1 cellular context compared by ENCODE assay signal in the genomic region with DNA sequence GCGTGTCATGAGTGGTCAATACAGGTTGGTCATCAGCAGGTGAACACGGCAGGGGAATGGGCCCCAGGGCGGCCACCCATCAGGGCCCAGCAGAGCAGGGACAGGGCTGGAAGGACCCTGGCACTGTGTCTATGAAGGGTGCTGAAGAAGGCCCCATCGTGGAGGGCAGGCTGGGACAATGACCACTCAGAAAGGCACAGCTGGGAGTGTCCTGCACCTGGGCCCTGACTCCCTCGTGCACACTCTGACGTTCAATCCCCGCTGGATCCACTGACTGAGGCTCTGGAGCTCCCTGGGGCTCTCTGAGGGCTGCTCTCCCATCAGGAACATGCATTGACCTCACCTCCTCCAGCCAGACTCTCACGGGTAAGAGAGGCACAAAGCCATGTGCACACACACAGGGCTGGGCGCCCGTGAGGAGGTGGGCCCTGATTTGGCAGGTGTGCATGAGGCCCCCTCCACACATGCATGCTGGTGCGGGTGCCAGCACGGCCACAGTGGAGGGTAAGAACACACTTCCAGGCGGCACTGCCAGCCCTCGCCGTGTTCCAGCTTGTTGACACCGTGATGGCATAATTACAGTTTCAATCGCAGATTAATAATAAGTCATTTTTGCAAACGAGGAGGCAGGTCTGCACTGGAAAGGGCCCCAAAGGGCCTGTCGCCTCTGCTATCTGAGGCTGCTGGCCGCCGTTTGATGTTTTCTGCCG.
TF ChIP-seq lines count a peak whose summit lies in the region.

No MANE protein-coding gene starts in this region.

TF ChIP-seq in HepG2, 621 proteins besides CTCF, POLR2A, EP300 and RAD21 (continued from another document):
- TF ChIP-seq, protein P1, sequence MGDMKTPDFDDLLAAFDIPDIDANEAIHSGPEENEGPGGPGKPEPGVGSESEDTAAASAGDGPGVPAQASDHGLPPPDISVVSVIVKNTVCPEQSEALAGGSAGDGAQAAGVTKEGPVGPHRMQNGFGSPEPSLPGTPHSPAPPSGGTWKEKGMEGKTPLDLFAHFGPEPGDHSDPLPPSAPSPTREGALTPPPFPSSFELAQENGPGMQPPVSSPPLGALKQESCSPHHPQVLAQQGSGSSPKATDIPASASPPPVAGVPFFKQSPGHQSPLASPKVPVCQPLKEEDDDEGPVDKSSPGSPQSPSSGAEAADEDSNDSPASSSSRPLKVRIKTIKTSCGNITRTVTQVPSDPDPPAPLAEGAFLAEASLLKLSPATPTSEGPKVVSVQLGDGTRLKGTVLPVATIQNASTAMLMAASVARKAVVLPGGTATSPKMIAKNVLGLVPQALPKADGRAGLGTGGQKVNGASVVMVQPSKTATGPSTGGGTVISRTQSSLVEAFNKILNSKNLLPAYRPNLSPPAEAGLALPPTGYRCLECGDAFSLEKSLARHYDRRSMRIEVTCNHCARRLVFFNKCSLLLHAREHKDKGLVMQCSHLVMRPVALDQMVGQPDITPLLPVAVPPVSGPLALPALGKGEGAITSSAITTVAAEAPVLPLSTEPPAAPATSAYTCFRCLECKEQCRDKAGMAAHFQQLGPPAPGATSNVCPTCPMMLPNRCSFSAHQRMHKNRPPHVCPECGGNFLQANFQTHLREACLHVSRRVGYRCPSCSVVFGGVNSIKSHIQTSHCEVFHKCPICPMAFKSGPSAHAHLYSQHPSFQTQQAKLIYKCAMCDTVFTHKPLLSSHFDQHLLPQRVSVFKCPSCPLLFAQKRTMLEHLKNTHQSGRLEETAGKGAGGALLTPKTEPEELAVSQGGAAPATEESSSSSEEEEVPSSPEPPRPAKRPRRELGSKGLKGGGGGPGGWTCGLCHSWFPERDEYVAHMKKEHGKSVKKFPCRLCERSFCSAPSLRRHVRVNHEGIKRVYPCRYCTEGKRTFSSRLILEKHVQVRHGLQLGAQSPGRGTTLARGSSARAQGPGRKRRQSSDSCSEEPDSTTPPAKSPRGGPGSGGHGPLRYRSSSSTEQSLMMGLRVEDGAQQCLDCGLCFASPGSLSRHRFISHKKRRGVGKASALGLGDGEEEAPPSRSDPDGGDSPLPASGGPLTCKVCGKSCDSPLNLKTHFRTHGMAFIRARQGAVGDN (CRISPR knock-in tag; IDR thresholded peaks at IDR 0.05) = peak; percentile 37; the same call in 1 of the 2 replicates
- peak; percentile 25; the same call in 1 of the 2 replicates for TF ChIP-seq RXRA (CRISPR knock-in tag; IDR thresholded peaks at IDR 0.05)
- no peak for TF ChIP-seq CEBPG (CRISPR knock-in tag; IDR thresholded peaks at IDR 0.05)
- TF ChIP-seq, protein P2, sequence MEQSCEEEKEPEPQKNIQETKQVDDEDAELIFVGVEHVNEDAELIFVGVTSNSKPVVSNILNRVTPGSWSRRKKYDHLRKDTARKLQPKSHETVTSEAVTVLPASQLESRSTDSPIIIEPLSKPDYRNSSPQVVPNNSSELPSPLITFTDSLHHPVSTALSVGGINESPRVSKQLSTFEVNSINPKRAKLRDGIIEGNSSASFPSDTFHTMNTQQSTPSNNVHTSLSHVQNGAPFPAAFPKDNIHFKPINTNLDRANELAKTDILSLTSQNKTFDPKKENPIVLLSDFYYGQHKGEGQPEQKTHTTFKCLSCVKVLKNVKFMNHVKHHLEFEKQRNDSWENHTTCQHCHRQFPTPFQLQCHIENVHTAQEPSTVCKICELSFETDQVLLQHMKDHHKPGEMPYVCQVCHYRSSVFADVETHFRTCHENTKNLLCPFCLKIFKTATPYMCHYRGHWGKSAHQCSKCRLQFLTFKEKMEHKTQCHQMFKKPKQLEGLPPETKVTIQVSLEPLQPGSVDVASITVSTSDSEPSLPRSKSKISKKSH (CRISPR knock-in tag; IDR thresholded peaks at IDR 0.05; ENCODE audit: borderline replicate concordance) = no peak
- TF ChIP-seq ZNF251 (CRISPR knock-in tag; IDR thresholded peaks at IDR 0.05) = no peak
- TF ChIP-seq, protein P3, sequence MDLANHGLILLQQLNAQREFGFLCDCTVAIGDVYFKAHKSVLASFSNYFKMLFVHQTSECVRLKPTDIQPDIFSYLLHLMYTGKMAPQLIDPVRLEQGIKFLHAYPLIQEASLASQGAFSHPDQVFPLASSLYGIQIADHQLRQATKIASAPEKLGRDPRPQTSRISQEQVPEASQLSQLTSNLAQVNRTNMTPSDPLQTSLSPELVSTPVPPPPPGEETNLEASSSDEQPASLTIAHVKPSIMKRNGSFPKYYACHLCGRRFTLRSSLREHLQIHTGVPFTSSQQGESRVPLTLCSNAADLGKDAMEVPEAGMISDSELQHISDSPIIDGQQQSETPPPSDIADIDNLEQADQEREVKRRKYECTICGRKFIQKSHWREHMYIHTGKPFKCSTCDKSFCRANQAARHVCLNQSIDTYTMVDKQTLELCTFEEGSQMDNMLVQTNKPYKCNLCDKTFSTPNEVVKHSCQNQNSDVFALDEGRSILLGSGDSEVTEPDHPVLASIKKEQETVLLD (CRISPR knock-in tag; IDR thresholded peaks at IDR 0.05; ENCODE audit: low read depth) = no peak
- TF ChIP-seq ZBTB20 (CRISPR knock-in tag; IDR thresholded peaks at IDR 0.05; ENCODE audit: borderline replicate concordance, low read depth) = no peak
- TF ChIP-seq, protein P4, sequence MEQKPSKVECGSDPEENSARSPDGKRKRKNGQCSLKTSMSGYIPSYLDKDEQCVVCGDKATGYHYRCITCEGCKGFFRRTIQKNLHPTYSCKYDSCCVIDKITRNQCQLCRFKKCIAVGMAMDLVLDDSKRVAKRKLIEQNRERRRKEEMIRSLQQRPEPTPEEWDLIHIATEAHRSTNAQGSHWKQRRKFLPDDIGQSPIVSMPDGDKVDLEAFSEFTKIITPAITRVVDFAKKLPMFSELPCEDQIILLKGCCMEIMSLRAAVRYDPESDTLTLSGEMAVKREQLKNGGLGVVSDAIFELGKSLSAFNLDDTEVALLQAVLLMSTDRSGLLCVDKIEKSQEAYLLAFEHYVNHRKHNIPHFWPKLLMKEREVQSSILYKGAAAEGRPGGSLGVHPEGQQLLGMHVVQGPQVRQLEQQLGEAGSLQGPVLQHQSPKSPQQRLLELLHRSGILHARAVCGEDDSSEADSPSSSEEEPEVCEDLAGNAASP (CRISPR knock-in tag; IDR thresholded peaks at IDR 0.05; ENCODE audit: borderline replicate concordance) = no peak
- TF ChIP-seq JUN (CRISPR knock-in tag; IDR thresholded peaks at IDR 0.05) = no peak
- TF ChIP-seq ZNF570 (CRISPR knock-in tag; IDR thresholded peaks at IDR 0.05; ENCODE audit: borderline replicate concordance) = no peak
- TF ChIP-seq REST (IDR thresholded peaks at IDR 0.05; ENCODE audit: borderline replicate concordance in 1 of 2, low read depth in 1 of 2, low read length in 2 of 2) = no peak
- TF ChIP-seq ZNF841 (CRISPR knock-in tag; IDR thresholded peaks at IDR 0.05; ENCODE audit: borderline replicate concordance) = no peak
- TF ChIP-seq NPAS2 (CRISPR knock-in tag; IDR thresholded peaks at IDR 0.05; ENCODE audit: borderline replicate concordance) = no peak
- no peak for TF ChIP-seq RARA (CRISPR knock-in tag; IDR thresholded peaks at IDR 0.05)
- TF ChIP-seq THAP7 (CRISPR knock-in tag; IDR thresholded peaks at IDR 0.05) = no peak
- TF ChIP-seq ISL2 (CRISPR knock-in tag; IDR thresholded peaks at IDR 0.05) = no peak
- no peak for TF ChIP-seq DNMT3B (CRISPR knock-in tag; conservative IDR thresholded peaks at IDR 0.05)
- TF ChIP-seq LBX2 (CRISPR knock-in tag; IDR thresholded peaks at IDR 0.05; ENCODE audit: borderline replicate concordance) = no peak
- TF ChIP-seq, protein P5, sequence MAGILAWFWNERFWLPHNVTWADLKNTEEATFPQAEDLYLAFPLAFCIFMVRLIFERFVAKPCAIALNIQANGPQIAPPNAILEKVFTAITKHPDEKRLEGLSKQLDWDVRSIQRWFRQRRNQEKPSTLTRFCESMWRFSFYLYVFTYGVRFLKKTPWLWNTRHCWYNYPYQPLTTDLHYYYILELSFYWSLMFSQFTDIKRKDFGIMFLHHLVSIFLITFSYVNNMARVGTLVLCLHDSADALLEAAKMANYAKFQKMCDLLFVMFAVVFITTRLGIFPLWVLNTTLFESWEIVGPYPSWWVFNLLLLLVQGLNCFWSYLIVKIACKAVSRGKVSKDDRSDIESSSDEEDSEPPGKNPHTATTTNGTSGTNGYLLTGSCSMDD (CRISPR knock-in tag; IDR thresholded peaks at IDR 0.05) = no peak
- 0 out of 2 replicates have a peak, but pooled peaks have one; percentile 42 for TF ChIP-seq HIVEP1 (CRISPR knock-in tag; IDR thresholded peaks at IDR 0.05)
- TF ChIP-seq KLF9 (CRISPR knock-in tag; IDR thresholded peaks at IDR 0.05; ENCODE audit: low read depth) = no peak
- TF ChIP-seq NFKB2 (CRISPR knock-in tag; IDR thresholded peaks at IDR 0.05; ENCODE audit: borderline replicate concordance) = 0 out of 2 replicates have a peak, but pooled peaks have one; percentile 26
- no peak for TF ChIP-seq FOXC1 (CRISPR knock-in tag; IDR thresholded peaks at IDR 0.05; ENCODE audit: borderline replicate concordance)
- TF ChIP-seq ZBTB38 (CRISPR knock-in tag; IDR thresholded peaks at IDR 0.05) = peak; percentile 40; the same call in 1 of the 2 replicates
- peak; percentile 0; the same call in 1 of the 2 replicates for TF ChIP-seq MAFF (IDR thresholded peaks at IDR 0.05; ENCODE audit: low read depth, low read length)
- no peak for TF ChIP-seq SMARCE1 (IDR thresholded peaks at IDR 0.05; ENCODE audit: borderline replicate concordance)
- TF ChIP-seq RNF2 (conservative IDR thresholded peaks at IDR 0.05; ENCODE audit: low read depth) = no peak
- no peak for TF ChIP-seq SNRNP70 (IDR thresholded peaks at IDR 0.05; ENCODE audit: low read depth, low read length)
- TF ChIP-seq SALL2 (CRISPR knock-in tag; IDR thresholded peaks at IDR 0.05) = no peak
- no peak for TF ChIP-seq MXD3 (CRISPR knock-in tag; IDR thresholded peaks at IDR 0.05)
- no peak for TF ChIP-seq ZNF652 (CRISPR knock-in tag; IDR thresholded peaks at IDR 0.05; ENCODE audit: borderline replicate concordance, low read depth)
- TF ChIP-seq SPEN (CRISPR knock-in tag; IDR thresholded peaks at IDR 0.05; ENCODE audit: low read depth) = no peak
- 0 out of 2 replicates have a peak, but pooled peaks have one; percentile 2 for TF ChIP-seq ZNF598 (CRISPR knock-in tag; IDR thresholded peaks at IDR 0.05; ENCODE audit: borderline replicate concordance)
